ENCODE assay signal across 26 cellular contexts in the genomic region with DNA sequence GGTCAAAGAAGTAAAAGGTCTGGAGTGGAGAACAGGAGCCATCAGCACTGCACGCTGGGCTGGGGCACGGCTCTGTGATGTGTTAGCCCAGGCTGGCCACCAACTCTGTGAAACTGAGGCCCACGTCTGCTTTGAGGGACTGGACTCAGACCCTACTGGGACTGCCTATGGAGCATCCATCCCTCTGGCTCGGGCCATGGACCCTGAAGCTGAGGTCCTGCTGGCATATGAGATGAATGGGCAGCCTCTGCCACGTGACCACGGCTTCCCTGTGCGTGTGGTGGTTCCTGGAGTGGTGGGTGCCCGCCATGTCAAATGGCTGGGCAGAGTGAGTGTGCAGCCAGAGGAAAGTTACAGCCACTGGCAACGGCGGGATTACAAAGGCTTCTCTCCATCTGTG. TPM values are rescaled to one million over a fixed set of nuclear protein-coding genes. Genes with fewer than 3 reads are reported as not detected.
A peak's percentile ranks its signal among the peaks of the same experiment; 100 is the strongest.
DNase-seq lines count a peak whose midpoint lies in the region; ATAC-seq and TF ChIP-seq lines count a peak whose summit lies in the region.
"Had no signal": no experiment of that assay in that cellular context is flagged by ENCODE, and none has a peak within 500 bp of the region (broad histone marks: within the 10 kb centered on the region; RNA-seq: fewer than 3 reads in every experiment).

No MANE protein-coding gene starts in this region.

- H3K4me1 ChIP-seq in H9 (ENCODE audit: insufficient read depth, low read length) (no peaks in the 10 kb centered on the region), mesendoderm (ENCODE audit: control insufficient read depth, low read depth, low read length) (no peaks in the 10 kb centered on the region)
- H3K4me1 ChIP-seq: BE2C had no signal

- H3K36me3 ChIP-seq in mesendoderm (ENCODE audit: control insufficient read depth, insufficient read depth, low read length): no peaks in the 10 kb centered on the region

- H3K27ac ChIP-seq in H9 (ENCODE audit: insufficient read length, low read depth, low read length): no peak overlapping the region
- H3K27ac ChIP-seq in mesendoderm (ENCODE audit: low read depth, low read length): no peak overlapping the region
- H3K27ac ChIP-seq: A549, HL-60, SJSA1 had no signal

- H3K23me2 ChIP-seq in H9 (ENCODE audit: insufficient read length, low read depth, low read length, poor library complexity, severe bottlenecking): peaks cover 7% of the 10 kb centered on the region

- H3K23ac ChIP-seq in H9 (ENCODE audit: insufficient read length, low read depth, low read length) (no peak overlapping the region), mesendoderm (ENCODE audit: low read length) (no peak overlapping the region)

- H2AK5ac ChIP-seq in H9 (ENCODE audit: insufficient read length, low read length) (no peak overlapping the region), mesendoderm (ENCODE audit: low read length) (no peak overlapping the region)

- H3K9me3 Mint-ChIP-seq in activated naive CD8-positive, alpha-beta T cell (ENCODE audit: low read depth): no peaks in the 10 kb centered on the region
- H3K9me3 Mint-ChIP-seq in activated naive CD8-positive, alpha-beta T cell treated with anti-CD3 and anti-CD28 coated beads for 36 hours: no peaks in the 10 kb centered on the region
- H3K9me3 Mint-ChIP-seq in H9 (no peaks in the 10 kb centered on the region), nephron (no peaks in the 10 kb centered on the region)
- H3K9me3 Mint-ChIP-seq: CD4-positive, CD25-positive, alpha-beta regulatory T cell had no signal

- no peaks in the 10 kb centered on the region for H3K27me3 ChIP-seq in H9 (ENCODE audit: insufficient read depth, low read length)
- no peaks in the 10 kb centered on the region for H3K27me3 ChIP-seq in mesendoderm (ENCODE audit: insufficient read depth, low read length, poor library complexity)
- H3K27me3 ChIP-seq: BE2C, SJSA1 had no signal

- H3K4me3 Mint-ChIP-seq in activated naive CD8-positive, alpha-beta T cell: no peak overlapping the region
- no peak overlapping the region for H3K4me3 Mint-ChIP-seq in activated naive CD8-positive, alpha-beta T cell treated with anti-CD3 and anti-CD28 coated beads for 36 hours
- no peak overlapping the region for H3K4me3 Mint-ChIP-seq in H9
- H3K4me3 Mint-ChIP-seq in nephron: peak overlapping the region; percentile 24 to 42 (median 26)

- H3K4me3 ChIP-seq in mesendoderm (ENCODE audit: low read length): no peak overlapping the region
- H3K4me3 ChIP-seq: A549, GM12878, SJSA1 had no signal

- no peak for ATAC-seq in HG02571 (IDR thresholded peaks at IDR 0.05; ENCODE audit: unreplicated experiment)
- ATAC-seq: A549, GM12878, Panc1 had no signal

- H3K4me2 ChIP-seq in H9 (ENCODE audit: insufficient read depth, insufficient read length, low read length): no peak overlapping the region
- H3K4me2 ChIP-seq in mesendoderm (ENCODE audit: low read length): no peak overlapping the region
- H3K4me2 ChIP-seq: A549 had no signal

- H3K36me3 Mint-ChIP-seq in activated naive CD8-positive, alpha-beta T cell: no peaks in the 10 kb centered on the region
- peaks cover 2% of the 10 kb centered on the region for H3K36me3 Mint-ChIP-seq in activated naive CD8-positive, alpha-beta T cell treated with anti-CD3 and anti-CD28 coated beads for 36 hours
- H3K36me3 Mint-ChIP-seq in H9 (ENCODE audit: insufficient read depth in 1 of 3, low read depth in 3 of 3) (peaks cover 21 to 46% (median 40%) of the 10 kb centered on the region in 3 experiments), nephron (ENCODE audit: low read depth) (peaks cover 41% of the 10 kb centered on the region)
- H3K36me3 Mint-ChIP-seq: CD4-positive, CD25-positive, alpha-beta regulatory T cell had no signal

- no peak overlapping the region for H3K18ac ChIP-seq in H9 (ENCODE audit: insufficient read length, low read depth, low read length)
- no peak overlapping the region for H3K18ac ChIP-seq in mesendoderm (ENCODE audit: low read length)

- H2BK120ac ChIP-seq in H9 (ENCODE audit: low read depth, low read length, poor library complexity, severe bottlenecking): no peak overlapping the region
- H2BK120ac ChIP-seq in mesendoderm (ENCODE audit: low read depth, low read length): no peak overlapping the region

- no peak for TF ChIP-seq CTCF in H9 (conservative IDR thresholded peaks at IDR 0.05)
- no peak for TF ChIP-seq CTCF in nephron (IDR thresholded peaks at IDR 0.05; ENCODE audit: unreplicated experiment in 3 of 3)

- H3K4me1 Mint-ChIP-seq in activated naive CD8-positive, alpha-beta T cell (ENCODE audit: low read depth): peaks cover 27% of the 10 kb centered on the region
- peaks cover 23% of the 10 kb centered on the region for H3K4me1 Mint-ChIP-seq in activated naive CD8-positive, alpha-beta T cell treated with anti-CD3 and anti-CD28 coated beads for 36 hours
- H3K4me1 Mint-ChIP-seq in H9: peaks cover 10 to 20% of the 10 kb centered on the region in 2 experiments
- H3K4me1 Mint-ChIP-seq in nephron: peaks cover 16% of the 10 kb centered on the region

- no peak overlapping the region for H3K4ac ChIP-seq in H9 (ENCODE audit: low read depth, low read length)
- no peak overlapping the region for H3K4ac ChIP-seq in mesendoderm (ENCODE audit: low read depth, low read length)

- H2BK5ac ChIP-seq in H9 (ENCODE audit: insufficient read length, low read length) (no peak overlapping the region), mesendoderm (ENCODE audit: low read length) (no peak overlapping the region)

- H2BK15ac ChIP-seq in H9 (ENCODE audit: low read depth, low read length): no peak overlapping the region
- no peak overlapping the region for H2BK15ac ChIP-seq in mesendoderm (replicated peaks; ENCODE audit: low read depth)

- no peak overlapping the region for H2BK20ac ChIP-seq in H9 (ENCODE audit: low read depth, low read length, poor library complexity, severe bottlenecking)

- no CpG with 5 or more reads among the region's 10 CpGs for WGBS in H9 (ENCODE audit: extremely low coverage, insufficient read length, low lambda C conversion rate)
- no CpG with 5 or more reads among the region's 10 CpGs for WGBS in mesendoderm (ENCODE audit: extremely low coverage, insufficient coverage, low lambda C conversion rate)

- H4K8ac ChIP-seq in H9 (replicated peaks; ENCODE audit: insufficient read length, low read depth, low read length) (no peak overlapping the region), mesendoderm (ENCODE audit: low read depth, low read length) (no peak overlapping the region)

- no peak overlapping the region for H3K56ac ChIP-seq in H9 (ENCODE audit: insufficient read length, low read depth, low read length)
- no peak overlapping the region for H3K56ac ChIP-seq in mesendoderm (ENCODE audit: low read length)

- H3K14ac ChIP-seq in H9 (ENCODE audit: insufficient read depth, low read length): no peak overlapping the region

- H2BK12ac ChIP-seq in H9 (ENCODE audit: insufficient read length, low read depth, low read length): no peak overlapping the region

- H4K91ac ChIP-seq in H9 (ENCODE audit: insufficient read length, low read depth, low read length): no peak overlapping the region

- H3K9me3 ChIP-seq in H9 (ENCODE audit: control insufficient read depth, low read depth, low read length): no peaks in the 10 kb centered on the region
- H3K9me3 ChIP-seq: A549, BE2C, SJSA1 had no signal

- no peak for DNase-seq in activated naive CD8-positive, alpha-beta T cell treated with anti-CD3 and anti-CD28 coated beads for 36 hours
- DNase-seq in H9: no peak
- DNase-seq in mesendoderm: no peak
- DNase-seq in SIG-M5 (lab: John Stamatoyannopoulos, UW): no peak
- DNase-seq: BE2C; CD4-positive, CD25-positive, alpha-beta regulatory T cell; COR-L47; DMS 273 treated with DMSO at 0.1 percent for 48 hours; DND-41; H7; KG1; NCI-H1092; NCI-H146; NCI-H2029; NCI-H2171; NCI-H345; NCI-H524 treated with DMSO at 0.1 percent for 48 hours; NCI-H82 had no signal

- no peak overlapping the region for H3K9ac ChIP-seq in H9 (ENCODE audit: extremely low read depth, insufficient read length, low read length)
- no peak overlapping the region for H3K9ac ChIP-seq in mesendoderm (ENCODE audit: low read length)

- H3K79me2 ChIP-seq in H9 (ENCODE audit: insufficient read depth, low read length) (no peaks in the 10 kb centered on the region), mesendoderm (ENCODE audit: control insufficient read depth, insufficient read depth, low read length) (no peaks in the 10 kb centered on the region)

- H3T11ph ChIP-seq in H9 (ENCODE audit: low read length): no peak overlapping the region

- H4K20me1 ChIP-seq in H9 (ENCODE audit: control insufficient read depth, insufficient read depth, insufficient read length): no peaks in the 10 kb centered on the region

- peak overlapping the region; percentile 58 for H3K27ac Mint-ChIP-seq in activated naive CD8-positive, alpha-beta T cell
- H3K27ac Mint-ChIP-seq in activated naive CD8-positive, alpha-beta T cell treated with anti-CD3 and anti-CD28 coated beads for 36 hours: no peak overlapping the region
- peak overlapping the region in 2 of 3 experiments; percentile 2 to 69; a peak in 2 of 7 replicates for H3K27ac Mint-ChIP-seq in H9
- no peak overlapping the region for H3K27ac Mint-ChIP-seq in nephron

- H2AFZ ChIP-seq in H9 (ENCODE audit: low read length): no peak overlapping the region

- no peaks in the 10 kb centered on the region for H3K27me3 Mint-ChIP-seq in activated naive CD8-positive, alpha-beta T cell
- no peaks in the 10 kb centered on the region for H3K27me3 Mint-ChIP-seq in activated naive CD8-positive, alpha-beta T cell treated with anti-CD3 and anti-CD28 coated beads for 36 hours
- H3K27me3 Mint-ChIP-seq in H9 (ENCODE audit: low read depth) (no peaks in the 10 kb centered on the region), nephron (ENCODE audit: low read depth) (no peaks in the 10 kb centered on the region)
- H3K27me3 Mint-ChIP-seq: CD4-positive, CD25-positive, alpha-beta regulatory T cell had no signal

- H4K5ac ChIP-seq in H9 (ENCODE audit: insufficient read length, low read depth, low read length) (no peak overlapping the region), mesendoderm (ENCODE audit: low read length) (no peak overlapping the region)

- H3K79me1 ChIP-seq in H9 (ENCODE audit: insufficient read depth, low read depth, low read length, poor library complexity, severe bottlenecking) (no peaks in the 10 kb centered on the region), mesendoderm (ENCODE audit: low read length) (no peaks in the 10 kb centered on the region)

RNA-seq across cellular contexts. Expression of gene SUOX, which starts 7.1 kb away (rescaled TPM):
- 1 to 10 TPM; 4.6 to 4.9 TPM for total RNA-seq in activated naive CD8-positive, alpha-beta T cell treated with anti-CD3 and anti-CD28 coated beads for 36 hours
- 21.0 and 21.5 TPM in 2 replicates for total RNA-seq in H9 (2021)
- polyA plus RNA-seq in mesendoderm (2013, experiment 1 of 2): 10.6 TPM
- polyA plus RNA-seq in mesendoderm (2013, experiment 2 of 2): 11.6 TPM

RNA-seq across cellular contexts. Expression of gene IKZF4, which starts 16.6 kb away (rescaled TPM):
- total RNA-seq in activated naive CD8-positive, alpha-beta T cell treated with anti-CD3 and anti-CD28 coated beads for 36 hours: 10 to 100 TPM; 22.5 to 22.9 TPM
- 13.0 and 13.9 TPM in 2 replicates for total RNA-seq in H9 (2021)
- 6.9 TPM for polyA plus RNA-seq in mesendoderm (2013, experiment 1 of 2)
- polyA plus RNA-seq in mesendoderm (2013, experiment 2 of 2): 7.4 TPM

RNA-seq across cellular contexts. Expression of gene RAB5B, which starts 30.3 kb away (rescaled TPM):
- total RNA-seq in activated naive CD8-positive, alpha-beta T cell treated with anti-CD3 and anti-CD28 coated beads for 36 hours: 10 to 100 TPM; 24.5 to 25.3 TPM
- 48.4 and 50.6 TPM in 2 replicates for total RNA-seq in H9 (2021)
- 44.4 TPM for polyA plus RNA-seq in mesendoderm (2013, experiment 1 of 2)
- 44.6 TPM for polyA plus RNA-seq in mesendoderm (2013, experiment 2 of 2)

RNA-seq across cellular contexts. Expression of gene RPS26, which starts 37.5 kb away (rescaled TPM):
- total RNA-seq in activated naive CD8-positive, alpha-beta T cell treated with anti-CD3 and anti-CD28 coated beads for 36 hours: 10 to 100 TPM; 45.1 to 47.7 TPM
- 51.9 and 53.5 TPM in 2 replicates for total RNA-seq in H9 (2021)
- 1,979 TPM for polyA plus RNA-seq in mesendoderm (2013, experiment 1 of 2)
- 1,984 TPM for polyA plus RNA-seq in mesendoderm (2013, experiment 2 of 2)

RNA-seq across cellular contexts. Expression of gene CDK2, which starts 37.6 kb away (rescaled TPM):
- 100 to 1,000 TPM; 111 to 120 TPM for total RNA-seq in activated naive CD8-positive, alpha-beta T cell treated with anti-CD3 and anti-CD28 coated beads for 36 hours
- 53.1 and 60.8 TPM in 2 replicates for total RNA-seq in H9 (2021)
- polyA plus RNA-seq in mesendoderm (2013, experiment 1 of 2): 49.3 TPM
- polyA plus RNA-seq in mesendoderm (2013, experiment 2 of 2): 50.6 TPM

Comparison
In these comparisons a context has a peak if more than half of its experiments do, and no peak if none do; other contexts are left out.
1. H3K27ac Mint-ChIP-seq: peak in activated naive CD8-positive, alpha-beta T cell (single experiment) and H9 (2 of 3); none in activated naive CD8-positive, alpha-beta T cell treated with anti-CD3 and anti-CD28 coated beads for 36 hours (single experiment) and nephron (0 of 3).
2. H3K4me3 Mint-ChIP-seq: peak in nephron (3 of 3); none in activated naive CD8-positive, alpha-beta T cell (single experiment), activated naive CD8-positive, alpha-beta T cell treated with anti-CD3 and anti-CD28 coated beads for 36 hours (single experiment) and H9 (0 of 2).